Comparison of ENCODE assay signal across 1 cellular context in genomic region chr12:109115758-109116610, GRCh38.
TF ChIP-seq lines count a peak whose summit lies in the region.

Gene ACACB, plus strand, starts transcription at chr12:109116587. Its CDS starts 22,819 bp downstream, at chr12:109139406.

TF ChIP-seq in HepG2, 621 proteins besides CTCF, POLR2A, EP300 and RAD21 (continued from another document and continues in another):
- TF ChIP-seq E2F1 (CRISPR knock-in tag; IDR thresholded peaks at IDR 0.05): no peak
- no peak for TF ChIP-seq ZNF546 (CRISPR knock-in tag; conservative IDR thresholded peaks at IDR 0.05)
- TF ChIP-seq ZC3H13 (CRISPR knock-in tag; IDR thresholded peaks at IDR 0.05): 0 out of 2 replicates have a peak, but pooled peaks have one; percentile 51
- TF ChIP-seq ZMYM4 (CRISPR knock-in tag; IDR thresholded peaks at IDR 0.05): peak; percentile 78
- peak; percentile 50; the same call in 1 of the 2 replicates for TF ChIP-seq CBX5 (CRISPR knock-in tag; IDR thresholded peaks at IDR 0.05; ENCODE audit: borderline replicate concordance)
- no peak for TF ChIP-seq ZNF512 (CRISPR knock-in tag; IDR thresholded peaks at IDR 0.05)
- no peak for TF ChIP-seq FOXA1 (IDR thresholded peaks at IDR 0.05)
- peak; percentile 59 for TF ChIP-seq FOXA1 (CRISPR knock-in tag; IDR thresholded peaks at IDR 0.05)
- TF ChIP-seq ARID4A (CRISPR knock-in tag; IDR thresholded peaks at IDR 0.05; ENCODE audit: borderline replicate concordance): peak; percentile 83; the same call in 1 of the 2 replicates
- TF ChIP-seq AGO1 (IDR thresholded peaks at IDR 0.05; ENCODE audit: low read depth, low read length, poor library complexity, severe bottlenecking): no peak
- TF ChIP-seq ZNF616 (CRISPR knock-in tag; IDR thresholded peaks at IDR 0.05; ENCODE audit: low read depth): no peak
- TF ChIP-seq CHCHD3 (CRISPR knock-in tag; IDR thresholded peaks at IDR 0.05): no peak
- TF ChIP-seq ZNF230 (CRISPR knock-in tag; IDR thresholded peaks at IDR 0.05): no peak
- no peak; the same call in 1 of the 2 replicates for TF ChIP-seq ARID3A (IDR thresholded peaks at IDR 0.05; ENCODE audit: low read depth, low read length)
- TF ChIP-seq TMF1 (CRISPR knock-in tag; IDR thresholded peaks at IDR 0.05; ENCODE audit: low read depth): no peak
- TF ChIP-seq PREB (CRISPR knock-in tag; IDR thresholded peaks at IDR 0.05): no peak
- TF ChIP-seq SRSF1 (optimal IDR thresholded peaks at IDR 0.05; ENCODE audit: low read depth, low read length): no peak
- TF ChIP-seq MLX (CRISPR knock-in tag; IDR thresholded peaks at IDR 0.05): peak; percentile 38; the same call in 1 of the 2 replicates
- no peak for TF ChIP-seq PRDM4 (CRISPR knock-in tag; IDR thresholded peaks at IDR 0.05; ENCODE audit: borderline replicate concordance)
- TF ChIP-seq ZNF577 (CRISPR knock-in tag; IDR thresholded peaks at IDR 0.05; ENCODE audit: borderline replicate concordance, low read depth): no peak
- 0 out of 2 replicates have a peak, but pooled peaks have one; percentile 89 for TF ChIP-seq ZNF280D (CRISPR knock-in tag; IDR thresholded peaks at IDR 0.05)
- no peak for TF ChIP-seq ZFAT (CRISPR knock-in tag; conservative IDR thresholded peaks at IDR 0.05)
- TF ChIP-seq ERF (CRISPR knock-in tag; IDR thresholded peaks at IDR 0.05): peak; percentile 80
- peak; percentile 73; the same call in 1 of the 2 replicates for TF ChIP-seq ZFY (CRISPR knock-in tag; IDR thresholded peaks at IDR 0.05)
- TF ChIP-seq MYC (CRISPR knock-in tag; IDR thresholded peaks at IDR 0.05; ENCODE audit: borderline replicate concordance): peak; percentile 98
- no peak for TF ChIP-seq TCF7 (IDR thresholded peaks at IDR 0.05; ENCODE audit: low read depth)
- TF ChIP-seq GZF1 (CRISPR knock-in tag; IDR thresholded peaks at IDR 0.05): 0 out of 2 replicates have a peak, but pooled peaks have one; percentile 65
- no peak for TF ChIP-seq CC2D1A (CRISPR knock-in tag; IDR thresholded peaks at IDR 0.05)
- peak; percentile 90 for TF ChIP-seq ASH2L (IDR thresholded peaks at IDR 0.05; ENCODE audit: insufficient read length, low read depth, low read length)
- peak; percentile 51 for TF ChIP-seq NFYC (CRISPR knock-in tag; IDR thresholded peaks at IDR 0.05)
- peak; percentile 72; the same call in 1 of the 2 replicates for TF ChIP-seq NCOR1 (IDR thresholded peaks at IDR 0.05; ENCODE audit: borderline replicate concordance, low read length)
- peak; percentile 60; the same call in 1 of the 2 replicates for TF ChIP-seq ZNF414 (CRISPR knock-in tag; IDR thresholded peaks at IDR 0.05)
- TF ChIP-seq ZNF788 (CRISPR knock-in tag; IDR thresholded peaks at IDR 0.05; ENCODE audit: borderline replicate concordance): peak; percentile 78; the same call in 1 of the 2 replicates
- peak; percentile 93 for TF ChIP-seq PATZ1 (CRISPR knock-in tag; IDR thresholded peaks at IDR 0.05)
- TF ChIP-seq SMYD3 (CRISPR knock-in tag; IDR thresholded peaks at IDR 0.05): 0 out of 2 replicates have a peak, but pooled peaks have one; percentile 30
- TF ChIP-seq ZBTB25 (CRISPR knock-in tag; IDR thresholded peaks at IDR 0.05): no peak
- TF ChIP-seq ZFP41 (CRISPR knock-in tag; IDR thresholded peaks at IDR 0.05; ENCODE audit: borderline replicate concordance): no peak
- no peak for TF ChIP-seq SOX13 (IDR thresholded peaks at IDR 0.05)
- peak in 1 of 2 experiments; percentile 71; a peak in 2 of 4 replicates for TF ChIP-seq SOX13 (CRISPR knock-in tag; conservative IDR thresholded peaks at IDR 0.05 in 1 of 2, IDR thresholded peaks at IDR 0.05 in 1 of 2)
